ENCODE assay signal across 20 cellular contexts in genomic region chr4:152328595-152328994, GRCh38.
DNase-seq lines count a peak whose midpoint lies in the region; ATAC-seq, FAIRE-seq and TF ChIP-seq lines count a peak whose summit lies in the region.
"Had no signal": no experiment of that assay in that cellular context is flagged by ENCODE, and none has a peak within 500 bp of the region (broad histone marks: within the 10 kb centered on the region; RNA-seq: fewer than 3 reads in every experiment).

No MANE protein-coding gene starts in this region.

- WGBS in A549 (ENCODE audit: missing lambda C conversion rate): 21% methylated on average over 1 of the region's 1 CpG

- H3K4me3 Mint-ChIP-seq in T-helper 17 cell: no peak overlapping the region
- H3K4me3 Mint-ChIP-seq: stimulated activated naive B cell treated with anti-CD40 and anti-IgM and Interleukin-4, amounts not matched to agents 10 μg/mL and 1 μg/mL and 100 μg/mL, for 72 hours had no signal

- TF ChIP-seq POLR2A in A549 (IDR thresholded peaks at IDR 0.05; ENCODE audit: low read length) (no peak), HCT116 (IDR thresholded peaks at IDR 0.05; ENCODE audit: borderline replicate concordance, extremely low read depth, insufficient read depth, insufficient read length) (no peak)

- H3K9me3 ChIP-seq in A549 (no peaks in the 10 kb centered on the region), HCT116 (ENCODE audit: control insufficient read depth in 1 of 2, insufficient read depth in 1 of 2, low read depth in 1 of 2, low read length in 2 of 2) (no peaks in the 10 kb centered on the region), T-helper 17 cell (ENCODE audit: control insufficient read depth, low read length, poor library complexity, severe bottlenecking) (no peaks in the 10 kb centered on the region)
- H3K9me3 ChIP-seq: heart right ventricle, pancreas had no signal

- no peak overlapping the region for H3K4me3 ChIP-seq in A549
- no peak overlapping the region for H3K4me3 ChIP-seq in HCT116 (replicated peaks in 1 of 2; ENCODE audit: low read depth in 1 of 2, low read length in 2 of 2)
- H3K4me3 ChIP-seq: coronary artery, heart right ventricle, pancreas had no signal

- H3K4me1 ChIP-seq in A549 (peaks cover 35% of the 10 kb centered on the region), HCT116 (ENCODE audit: control insufficient read depth in 1 of 2, insufficient read depth in 2 of 2, low read length in 2 of 2) (peaks cover 6 to 20% of the 10 kb centered on the region in 2 experiments; a peak in 3 of 4 replicates)
- H3K4me1 ChIP-seq: pancreas had no signal

- no peaks in the 10 kb centered on the region for H3K27me3 ChIP-seq in HCT116 (ENCODE audit: insufficient read depth, low read length)
- H3K27me3 ChIP-seq: heart right ventricle, pancreas had no signal

- H4K20me1 ChIP-seq in HCT116 (ENCODE audit: insufficient read depth): no peaks in the 10 kb centered on the region

- TF ChIP-seq CTCF in A549 (IDR thresholded peaks at IDR 0.05) (no peak), HCT116 (IDR thresholded peaks at IDR 0.05 in 2 of 3, conservative IDR thresholded peaks at IDR 0.05 in 1 of 3; ENCODE audit: borderline replicate concordance in 1 of 3, insufficient read depth in 1 of 3, low read depth in 2 of 3, low read length in 2 of 3) (no peak)

- peaks cover 0 to 15% of the 10 kb centered on the region in 2 experiments; a peak in 2 of 4 replicates for H3K36me3 ChIP-seq in HCT116 (ENCODE audit: control insufficient read depth in 1 of 2, insufficient read depth in 2 of 2, low read length in 2 of 2)

- H3K27me3 Mint-ChIP-seq in T-helper 17 cell: no peaks in the 10 kb centered on the region
- H3K27me3 Mint-ChIP-seq: stimulated activated naive B cell treated with anti-CD40 and anti-IgM and Interleukin-4, amounts not matched to agents 10 μg/mL and 1 μg/mL and 100 μg/mL, for 72 hours had no signal

- ATAC-seq in A549: peak in 1 of 2 experiments; percentile 58; a peak in 3 of 6 replicates
- ATAC-seq in HCT116: no peak
- ATAC-seq in T-helper 17 cell: no peak
- ATAC-seq: heart right ventricle; Panc1; pancreas; stimulated activated naive B cell treated with anti-CD40 and anti-IgM and Interleukin-4, amounts not matched to agents 10 μg/mL and 1 μg/mL and 100 μg/mL, for 72 hours had no signal

- H3K27ac Mint-ChIP-seq in T-helper 17 cell: peak overlapping the region; percentile 51
- H3K27ac Mint-ChIP-seq: stimulated activated naive B cell treated with anti-CD40 and anti-IgM and Interleukin-4, amounts not matched to agents 10 μg/mL and 1 μg/mL and 100 μg/mL, for 72 hours had no signal

- H3K27ac ChIP-seq in A549 (no peak overlapping the region), HCT116 (ENCODE audit: low read depth, low read length) (no peak overlapping the region)
- H3K27ac ChIP-seq: coronary artery, heart right ventricle, KMS-11, pancreas had no signal

- TF ChIP-seq EP300 in A549 (IDR thresholded peaks at IDR 0.05): no peak

- H3K4me2 ChIP-seq in A549 (peak overlapping the region; percentile 13; the same call in 2 of the 3 replicates), HCT116 (ENCODE audit: low read length) (peak overlapping the region; percentile 40; the same call in 1 of the 2 replicates)
- H3K4me2 ChIP-seq: KMS-11 had no signal

- no TSS peak for BruUV-seq in HCT116 (replicated peaks; lab: Mats Ljungman, UMichigan)

- H3K9me2 ChIP-seq in HCT116 (ENCODE audit: insufficient read depth): no peaks in the 10 kb centered on the region

- peaks cover 9% of the 10 kb centered on the region for H3K36me3 Mint-ChIP-seq in T-helper 17 cell (ENCODE audit: low read depth)

- no peaks in the 10 kb centered on the region for H3K79me2 ChIP-seq in HCT116 (ENCODE audit: insufficient read depth, low read length)

- CTCF ChIA-PET in A549 (lab: Yijun Ruan, JAX) (interaction anchor here (0.7 kb wide), 1 partner anchor 271 kb away, joined by 3 read pairs; no protein-coding TSS in a partner anchor), HCT116 (lab: Charles Lee) (interaction anchor here (0.7 kb wide), 1 partner anchor 283 kb away, joined by 3 read pairs; no protein-coding TSS in a partner anchor)

- H2AFZ ChIP-seq in HCT116 (ENCODE audit: low read depth, low read length, poor library complexity, severe bottlenecking): no peak overlapping the region

- H3K4me1 Mint-ChIP-seq in T-helper 17 cell: peaks cover 14% of the 10 kb centered on the region
- H3K4me1 Mint-ChIP-seq: stimulated activated naive B cell treated with anti-CD40 and anti-IgM and Interleukin-4, amounts not matched to agents 10 μg/mL and 1 μg/mL and 100 μg/mL, for 72 hours had no signal

- FAIRE-seq in A549 (lab: Jason Lieb, UNC) (no peak), RCC 7860 (lab: Jason Lieb, UNC) (no peak)
- FAIRE-seq: astrocyte had no signal

- TF ChIP-seq RAD21 in A549 (conservative IDR thresholded peaks at IDR 0.05 in 1 of 2, IDR thresholded peaks at IDR 0.05 in 1 of 2): no peak
- TF ChIP-seq RAD21 in HCT116 (IDR thresholded peaks at IDR 0.05; ENCODE audit: low read depth): no peak

- 0 out of 2 replicates have a peak overlapping the region, but pooled peaks have one; percentile 1 for H3K9ac ChIP-seq in HCT116 (ENCODE audit: low read length)
- H3K9ac ChIP-seq: KMS-11 had no signal

- RAD21 ChIA-PET in HCT116 (lab: Charles Lee; ENCODE audit: low non-redundant PET in 1 of 2, low total read pairs in 2 of 2, uncharacterized antibody in 2 of 2, unreplicated experiment in 2 of 2): no interaction called here

- DNase-seq in A549 (ENCODE audit: low read depth in 1 of 2, low spot score in 1 of 2) (peak in 1 of 2 experiments; percentile 55), HCT116 (ENCODE audit: low read depth, low spot score) (peak; percentile 7), T-helper 17 cell (no peak), iris pigment epithelial cell (ENCODE audit: low read depth) (peak; percentile 9), RCC 7860 (ENCODE audit: low spot score) (no peak), NCI-H446 treated with DMSO at 0.1 percent for 48 hours (lab: John Stamatoyannopoulos, UW) (no peak), mesenteric fat pad (ENCODE audit: low spot score) (no peak), iPS-NIHi11 (ENCODE audit: low spot score) (no peak)
- DNase-seq: activated CD4-positive, CD25-positive, alpha-beta regulatory T cell; activated naive CD4-positive, alpha-beta T cell treated with Interleukin-2 at 50 U/mL for 16 hours; heart right ventricle; left cardiac atrium; NCI-H1694; NCI-H510A treated with DMSO at 0.1 percent for 48 hours; pancreas; stimulated activated naive B cell treated with anti-CD40 and anti-IgM and Interleukin-4, amounts not matched to agents 10 μg/mL and 1 μg/mL and 100 μg/mL, for 72 hours had no signal

- POLR2A ChIA-PET in A549 (lab: Yijun Ruan, JAX): no interaction called here
- POLR2A ChIA-PET in HCT116 (lab: Charles Lee): no interaction called here

- intact Hi-C loops in HCT116 (cut with micrococcal nuclease): no loop called here

TF ChIP-seq in A549, 52 proteins besides CTCF, POLR2A, EP300 and RAD21 (continues in another document):
- TF ChIP-seq NR3C1 (IDR thresholded peaks at IDR 0.05): no peak
- TF ChIP-seq ELK1 (IDR thresholded peaks at IDR 0.05; ENCODE audit: low read depth, low read length): no peak
- no peak for TF ChIP-seq ZC3H11A (IDR thresholded peaks at IDR 0.05)
- no peak for TF ChIP-seq HOXB5 (CRISPR knock-in tag; IDR thresholded peaks at IDR 0.05)
- no peak for TF ChIP-seq RCOR1 (IDR thresholded peaks at IDR 0.05; ENCODE audit: low read depth, low read length)
- no peak for TF ChIP-seq SMC3 (IDR thresholded peaks at IDR 0.05)
- no peak for TF ChIP-seq PHF8 (IDR thresholded peaks at IDR 0.05; ENCODE audit: borderline replicate concordance, low read depth)
- TF ChIP-seq CHD4 (IDR thresholded peaks at IDR 0.05; ENCODE audit: borderline replicate concordance): no peak
- no peak for TF ChIP-seq JUN (IDR thresholded peaks at IDR 0.05)
- TF ChIP-seq MYC (IDR thresholded peaks at IDR 0.05; ENCODE audit: borderline replicate concordance, low read length): no peak
- TF ChIP-seq ZSCAN20 (CRISPR knock-in tag; IDR thresholded peaks at IDR 0.05): no peak
- TF ChIP-seq EHF (CRISPR knock-in tag; IDR thresholded peaks at IDR 0.05): no peak

TF ChIP-seq in HCT116, 20 proteins besides CTCF, POLR2A, EP300 and RAD21:
- TF ChIP-seq ZBTB33 (IDR thresholded peaks at IDR 0.05; ENCODE audit: extremely low read depth, insufficient replicate concordance, low read length) (no peak), SRF (IDR thresholded peaks at IDR 0.05; ENCODE audit: low read depth) (no peak), POLR2AphosphoS5 (IDR thresholded peaks at IDR 0.05; ENCODE audit: low read depth, low read length) (no peak), JUND (IDR thresholded peaks at IDR 0.05) (no peak), FOSL1 (IDR thresholded peaks at IDR 0.05; ENCODE audit: low read depth) (no peak), ZFX (IDR thresholded peaks at IDR 0.05) (no peak), YY1 (IDR thresholded peaks at IDR 0.05; ENCODE audit: extremely low read depth, insufficient replicate concordance, low read depth, low read length) (no peak)

Comparison
In these comparisons a context has a peak if more than half of its experiments do, and no peak if none do; other contexts are left out.
1. DNase-seq: peak in HCT116 (single experiment) and iris pigment epithelial cell (single experiment); none in T-helper 17 cell (0 of 3), RCC 7860 (single experiment), NCI-H446 treated with DMSO at 0.1 percent for 48 hours (single experiment), mesenteric fat pad (single experiment) and iPS-NIHi11 (single experiment).